33 cellular contexts compared by ENCODE assay signal in the genomic region with DNA sequence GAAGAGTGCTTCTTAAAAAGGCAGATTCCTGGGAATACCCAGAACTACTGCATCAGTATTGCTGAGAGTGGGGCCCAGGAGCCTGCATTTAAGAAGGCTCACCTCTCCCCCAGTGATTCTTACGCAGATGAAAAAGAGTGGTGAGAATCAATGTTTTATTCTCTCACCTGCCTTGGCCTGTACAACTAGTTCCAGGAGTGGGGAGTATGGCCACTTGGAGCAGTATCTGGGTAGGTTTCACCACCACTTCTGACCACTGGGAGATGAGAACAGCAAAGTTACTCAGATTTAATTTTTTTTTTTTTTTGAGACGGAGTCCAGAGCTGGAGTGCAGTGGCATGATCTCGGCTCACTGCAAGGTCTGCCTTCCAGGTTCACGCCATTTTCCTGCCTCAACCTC. TPM values are rescaled to one million over a fixed set of nuclear protein-coding genes. Genes with fewer than 3 reads are reported as not detected.
"Had no signal": no experiment of that assay in that cellular context is flagged by ENCODE, and none has a peak within 500 bp of the region (broad histone marks: within the 10 kb centered on the region; RNA-seq: fewer than 3 reads in every experiment).

No MANE protein-coding gene starts in this region.

- H3K27me3 ChIP-seq: SJCRH30 had no signal

- H3K27ac ChIP-seq: PC-9, RWPE1, SJCRH30, SK-N-MC had no signal

- H3K4me3 ChIP-seq: PC-9, SJCRH30, SK-N-MC had no signal

- H3K4me2 ChIP-seq: PC-9 had no signal

- DNase-seq: MM.1S, NCI-H1048, NCI-H1092 treated with DMSO at 0.1 percent for 48 hours, NCI-H1105 treated with DMSO at 0.1 percent for 48 hours, NCI-H1417, NCI-H1436, NCI-H146, NCI-H1694, NCI-H187, NCI-H1930, NCI-H2029 treated with DMSO at 0.1 percent for 48 hours, NCI-H2081 treated with DMSO at 0.1 percent for 48 hours, NCI-H2107, NCI-H2171, NCI-H226, NCI-H446 treated with DMSO at 0.1 percent for 48 hours, NCI-H510A, NCI-H524, NCI-H526, NCI-H69, NCI-H748 treated with DMSO at 0.1 percent for 48 hours, NCI-H82, PC-9, SHP77, SIG-M5, SJCRH30, T-cell had no signal

- H3K36me3 ChIP-seq: SJCRH30 had no signal

- H3K9me3 ChIP-seq: SJCRH30 had no signal

- H3K4me3 Mint-ChIP-seq: T-cell had no signal

- H3K36me3 Mint-ChIP-seq: T-cell had no signal

- H3K4me1 ChIP-seq: SJCRH30 had no signal

- H3K27ac Mint-ChIP-seq: T-cell had no signal

- H2AFZ ChIP-seq: PC-9 had no signal

- ATAC-seq: Panc1, Right ventricle myocardium inferior, SK-N-SH treated with all-trans-retinoic acid at 6 μM for 48 hours, T-cell had no signal

- H3K4me1 Mint-ChIP-seq: T-cell had no signal

RNA-seq across cellular contexts. Expression of gene CAP2, which starts 16.9 kb away (rescaled TPM):
- total RNA-seq: OCI-LY7 had no signal
